10 cellular contexts compared by ENCODE assay signal in genomic region chr1:112937070-112937469, GRCh38. TPM values are rescaled to one million over a fixed set of nuclear protein-coding genes. Genes with fewer than 3 reads are reported as not detected.
DNase-seq lines count a peak whose midpoint lies in the region; ATAC-seq and TF ChIP-seq lines count a peak whose summit lies in the region.
"Had no signal": no experiment of that assay in that cellular context is flagged by ENCODE, and none has a peak within 500 bp of the region (broad histone marks: within the 10 kb centered on the region; RNA-seq: fewer than 3 reads in every experiment).

No MANE protein-coding gene starts in this region.

- H3K27ac Mint-ChIP-seq in natural killer cell (no peak overlapping the region), T-cell (no peak overlapping the region)

- CTCF ChIA-PET in T-cell (lab: Charles Lee) = interaction anchor here in 1 of 2 donors (0.6 to 1.4 kb wide), 2 partner anchors 17 to 40 kb away, joined by 3 read pairs; no protein-coding TSS in a partner anchor

- H3K36me3 ChIP-seq in subcutaneous abdominal adipose tissue (ENCODE audit: control insufficient read depth in 5 of 5, insufficient read depth in 5 of 5, low read length in 5 of 5) = no peaks in the 10 kb centered on the region

- H3K36me3 Mint-ChIP-seq in natural killer cell (no peaks in the 10 kb centered on the region), T-cell (no peaks in the 10 kb centered on the region)

- no peaks in the 10 kb centered on the region for H3K27me3 ChIP-seq in foreskin keratinocyte
- H3K27me3 ChIP-seq in subcutaneous abdominal adipose tissue (ENCODE audit: control insufficient read depth in 5 of 5, insufficient read depth in 4 of 5, low read length in 5 of 5) = no peaks in the 10 kb centered on the region

- intact Hi-C loops in Right ventricle myocardium superior (cut with DNase I) = no loop called here
- intact Hi-C loops in Right ventricle myocardium inferior (cut with DNase I) = no loop called here
- intact Hi-C loops in natural killer cell (cut with micrococcal nuclease) = no loop called here

- H3K27ac ChIP-seq in foreskin keratinocyte (peak overlapping the region; percentile 44), subcutaneous abdominal adipose tissue (ENCODE audit: low read depth, low read length) (peak overlapping the region; percentile 50)

- H3K9ac ChIP-seq in subcutaneous abdominal adipose tissue (ENCODE audit: low read length in 5 of 5) = peak overlapping the region in 2 of 5 donors; percentile 9 to 10

- H3K4me3 ChIP-seq in subcutaneous abdominal adipose tissue (ENCODE audit: low read depth in 1 of 5, low read length in 5 of 5) = no peak overlapping the region

- H3K9me3 Mint-ChIP-seq in natural killer cell (no peaks in the 10 kb centered on the region), T-cell (no peaks in the 10 kb centered on the region)
- H3K9me3 Mint-ChIP-seq: activated T-helper 2 cell treated with anti-CD3 and anti-CD28 coated beads, Interferon-gamma antibody, Interleukin-2, Interleukin-4, amounts not matched to agents 10 μg/mL and 5 μg/mL and 100 μg/mL, durations not matched to agents 14 hours and 24 hours and 36 hours; H9 had no signal

- ATAC-seq in Right ventricle myocardium superior (ENCODE audit: poor library complexity) (peak; percentile 68), Right ventricle myocardium inferior (no peak), SK-N-SH treated with all-trans-retinoic acid at 6 μM for 48 hours (peak; percentile 27; the same call in 1 of the 3 replicates), foreskin keratinocyte (no peak), natural killer cell (no peak), T-cell (replicated peaks in 1 of 4) (no peak)

- H3K4me3 Mint-ChIP-seq in natural killer cell (no peak overlapping the region), T-cell (no peak overlapping the region)

- H3K4me1 ChIP-seq in foreskin keratinocyte = peaks cover 36% of the 10 kb centered on the region
- peaks cover 0 to 21% (median 5%) of the 10 kb centered on the region in 5 donors for H3K4me1 ChIP-seq in subcutaneous abdominal adipose tissue (ENCODE audit: control insufficient read depth in 5 of 5, insufficient read depth in 5 of 5, low read length in 5 of 5)

- H3K27me3 Mint-ChIP-seq in natural killer cell (ENCODE audit: low read depth in 2 of 2) = no peaks in the 10 kb centered on the region
- H3K27me3 Mint-ChIP-seq in T-cell = no peaks in the 10 kb centered on the region

- H3K9me3 ChIP-seq in subcutaneous abdominal adipose tissue (ENCODE audit: control insufficient read depth in 5 of 5, low read length in 5 of 5) = no peaks in the 10 kb centered on the region

- no peak for DNase-seq in Right ventricle myocardium superior
- no peak for DNase-seq in Right ventricle myocardium inferior (ENCODE audit: missing footprints)
- no peak for DNase-seq in foreskin keratinocyte
- no peak for DNase-seq in natural killer cell
- DNase-seq in NCI-H82 treated with DMSO at 0.1 percent for 48 hours (lab: John Stamatoyannopoulos, UW; ENCODE audit: unreplicated experiment) = no peak
- no peak for DNase-seq in T-cell
- DNase-seq: H9 had no signal

- TF ChIP-seq CTCF in foreskin keratinocyte (conservative IDR thresholded peaks at IDR 0.05) = no peak
- TF ChIP-seq CTCF in natural killer cell (IDR thresholded peaks at IDR 0.05) = no peak

- POLR2A ChIA-PET in T-cell (lab: Charles Lee) = no interaction called here

- H3K4me1 Mint-ChIP-seq in natural killer cell (no peaks in the 10 kb centered on the region), T-cell (peaks cover 6 to 29% (median 16%) of the 10 kb centered on the region in 3 donors)

TF ChIP-seq in SK-N-SH treated with all-trans-retinoic acid at 6 μM for 48 hours, 23 proteins besides CTCF, POLR2A, EP300 and RAD21:
- no peak for TF ChIP-seq ZNF8 (CRISPR knock-in tag; IDR thresholded peaks at IDR 0.05)
- no peak for TF ChIP-seq ISL1 (CRISPR knock-in tag; IDR thresholded peaks at IDR 0.05)
- no peak for TF ChIP-seq ZFP3 (CRISPR knock-in tag; IDR thresholded peaks at IDR 0.05)
- no peak for TF ChIP-seq ZC3H10 (CRISPR knock-in tag; IDR thresholded peaks at IDR 0.05)

RNA-seq across cellular contexts. Expression of gene SLC16A1, which starts 18.9 kb away (rescaled TPM):
- 130 TPM for total RNA-seq in Right ventricle myocardium superior
- total RNA-seq in Right ventricle myocardium inferior = 137 TPM
- total RNA-seq in foreskin keratinocyte = 98.8 and 99.6 TPM in 2 replicates
- polyA plus RNA-seq in foreskin keratinocyte = 32.4 and 36.5 TPM in 2 replicates
- 10 to 100 TPM in 2 of 3 donors, 1 to 10 TPM in 1; 8.7 to 18.5 (median 14.0) TPM for total RNA-seq in natural killer cell
- total RNA-seq in T-cell = 10 to 100 TPM; 13.3 to 23.2 (median 20.3) TPM

Comparison
In these comparisons a context has a peak if more than half of its experiments do, and no peak if none do; other contexts are left out.
1. ATAC-seq: peak in Right ventricle myocardium superior (single experiment) and SK-N-SH treated with all-trans-retinoic acid at 6 μM for 48 hours (single experiment); none in Right ventricle myocardium inferior (single experiment), foreskin keratinocyte (single experiment), natural killer cell (0 of 3) and T-cell (0 of 4).